ENCODE assay signal across 9 cellular contexts in the genomic region with DNA sequence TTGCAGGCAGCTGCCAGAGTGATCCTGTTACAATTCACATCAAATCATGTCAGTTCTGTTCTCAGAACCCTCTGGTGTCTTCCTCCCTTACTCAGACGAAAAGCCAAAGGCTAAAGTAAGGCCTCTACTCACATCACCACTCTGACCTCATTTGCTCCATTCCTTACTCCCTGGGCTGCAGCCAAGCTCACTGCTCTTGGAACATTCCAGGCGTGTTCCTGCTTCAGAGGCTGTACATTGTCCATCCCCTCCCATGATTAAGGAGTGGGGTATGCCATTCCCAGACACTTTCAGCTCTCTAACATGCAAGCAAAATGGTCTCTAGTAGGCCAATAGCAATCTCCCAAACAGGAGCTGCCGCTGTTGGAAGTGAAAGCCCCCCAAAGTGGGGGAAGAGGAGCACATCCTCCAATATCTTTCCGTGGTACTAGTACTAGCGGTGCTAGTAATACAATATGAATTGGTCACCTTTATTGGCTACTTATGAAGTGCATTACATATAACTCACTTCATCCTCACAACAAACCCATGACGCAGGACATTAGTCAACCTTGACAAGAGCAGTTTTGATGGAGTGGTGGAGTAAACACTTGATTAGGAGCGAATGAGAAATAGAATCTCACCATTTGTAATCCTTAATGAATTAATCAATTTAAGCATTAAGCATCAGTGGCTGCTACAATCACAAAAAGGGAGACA. TPM values are rescaled to one million over a fixed set of nuclear protein-coding genes. Genes with fewer than 3 reads are reported as not detected.
DNase-seq lines count a peak whose midpoint lies in the region; ATAC-seq and TF ChIP-seq lines count a peak whose summit lies in the region.
"Had no signal": no experiment of that assay in that cellular context is flagged by ENCODE, and none has a peak within 500 bp of the region (broad histone marks: within the 10 kb centered on the region; RNA-seq: fewer than 3 reads in every experiment).

No MANE protein-coding gene starts in this region.

- no peak for ATAC-seq in GM21723 (IDR thresholded peaks at IDR 0.05; ENCODE audit: unreplicated experiment)
- ATAC-seq in GM19023 (IDR thresholded peaks at IDR 0.05; ENCODE audit: unreplicated experiment) = no peak

- peaks cover 8 to 32% (median 10%) of the 10 kb centered on the region in 3 donors for H3K4me1 Mint-ChIP-seq in IgD-negative memory B cell

- H3K36me3 Mint-ChIP-seq in IgD-negative memory B cell = no peaks in the 10 kb centered on the region

- H3K79me2 ChIP-seq in smooth muscle cell (ENCODE audit: low read depth) = no peaks in the 10 kb centered on the region

- DNase-seq in ascending aorta (ENCODE audit: low spot score in 2 of 2) (peak in 1 of 2 donors; percentile 84), hepatic stellate cell (ENCODE audit: low spot score) (peak; percentile 42), smooth muscle cell (lab: John Stamatoyannopoulos, UW; ENCODE audit: unreplicated experiment) (no peak), NCI-H1417 (lab: John Stamatoyannopoulos, UW) (no peak)
- DNase-seq in stimulated activated CD4-positive, alpha-beta T cell treated with anti-CD3 and anti-CD28 coated beads, Interleukin-4, amount 100 ng/mL, for 24 hours = no peak
- DNase-seq: NCI-H748 treated with DMSO at 0.1 percent for 48 hours had no signal

- no peaks in the 10 kb centered on the region for H3F3A ChIP-seq in smooth muscle cell (ENCODE audit: low read depth)

- H4K20me1 ChIP-seq in smooth muscle cell (ENCODE audit: low read depth) = no peaks in the 10 kb centered on the region

- H3K4me3 ChIP-seq in ascending aorta (no peak overlapping the region), smooth muscle cell (no peak overlapping the region)

- TF ChIP-seq CTCF in ascending aorta (IDR thresholded peaks at IDR 0.05) = no peak
- no peak for TF ChIP-seq CTCF in smooth muscle cell (IDR thresholded peaks at IDR 0.05; ENCODE audit: borderline replicate concordance, insufficient read depth, poor library complexity, severe bottlenecking)

- H3K27me3 ChIP-seq in ascending aorta = no peaks in the 10 kb centered on the region
- H3K27me3 ChIP-seq in smooth muscle cell (ENCODE audit: low read depth) = no peaks in the 10 kb centered on the region

- no peaks in the 10 kb centered on the region for H3K9me3 Mint-ChIP-seq in IgD-negative memory B cell

- H3K27ac ChIP-seq in ascending aorta = peak overlapping the region; percentile 77 to 80
- H3K27ac ChIP-seq in smooth muscle cell (ENCODE audit: low read depth) = peak overlapping the region; percentile 90

- H3K4me1 ChIP-seq in ascending aorta = peaks cover 10 to 55% of the 10 kb centered on the region in 2 donors
- no peaks in the 10 kb centered on the region for H3K4me1 ChIP-seq in smooth muscle cell (ENCODE audit: low read depth)

- peak overlapping the region in 2 of 3 donors; percentile 22 to 65 for H3K27ac Mint-ChIP-seq in IgD-negative memory B cell

- peak overlapping the region; percentile 50 for H3K9ac ChIP-seq in smooth muscle cell (ENCODE audit: low read depth)

- H3K36me3 ChIP-seq in ascending aorta (no peaks in the 10 kb centered on the region), smooth muscle cell (ENCODE audit: low read depth) (no peaks in the 10 kb centered on the region)

- peak overlapping the region; percentile 29 for H3K4me2 ChIP-seq in smooth muscle cell

- H3K27me3 Mint-ChIP-seq in IgD-negative memory B cell = peaks cover 3% of the 10 kb centered on the region

- intact Hi-C loops in ascending aorta (cut with DNase I) = no loop called here

- H2AFZ ChIP-seq in smooth muscle cell (ENCODE audit: low read depth) = no peak overlapping the region

- H3K9me3 ChIP-seq in ascending aorta (no peaks in the 10 kb centered on the region), smooth muscle cell (replicated peaks; ENCODE audit: low read depth) (no peaks in the 10 kb centered on the region)

- 56% methylated on average over 7 of the region's 7 CpGs for WGBS in smooth muscle cell (ENCODE audit: low lambda C conversion rate)

- no peak overlapping the region for H3K4me3 Mint-ChIP-seq in IgD-negative memory B cell

RNA-seq across cellular contexts. Expression of a gene that starts 15.0 kb away (rescaled TPM):
- polyA plus RNA-seq in IgD-negative memory B cell (3.0 TPM), smooth muscle cell (0.39 and 0.80 TPM in 2 replicates)
- total RNA-seq in ascending aorta (2.9 TPM), smooth muscle cell (0.63 and 0.72 TPM in 2 replicates)

RNA-seq across cellular contexts. Expression of a gene that starts 26.8 kb away (rescaled TPM):
- 34.4 TPM for polyA plus RNA-seq in IgD-negative memory B cell
- 3.4 TPM for total RNA-seq in ascending aorta
- 18.7 and 23.4 TPM in 2 replicates for total RNA-seq in smooth muscle cell
- 31.2 and 35.1 TPM in 2 replicates for polyA plus RNA-seq in smooth muscle cell
